ENCODE assay signal across 19 cellular contexts in the genomic region with DNA sequence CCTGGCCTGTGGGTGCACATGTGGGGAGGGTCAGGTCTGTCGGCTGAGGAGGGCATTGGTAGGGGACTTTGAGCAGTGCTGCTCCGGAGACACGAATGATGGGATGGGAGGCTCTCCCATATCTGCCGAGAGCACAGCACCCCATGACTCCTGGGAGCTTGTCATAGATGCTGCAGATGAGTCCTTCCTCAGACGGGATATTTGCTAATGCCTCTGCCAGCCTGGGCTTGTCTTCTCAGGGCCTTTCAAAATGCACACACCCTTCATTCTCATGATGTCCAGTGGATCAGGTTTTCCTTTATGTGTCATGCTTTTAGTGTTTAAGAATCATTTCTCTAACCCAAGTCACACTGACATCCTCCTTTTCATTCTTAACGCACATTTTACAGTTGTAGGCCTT.
"Had no signal": no experiment of that assay in that cellular context is flagged by ENCODE, and none has a peak within 500 bp of the region (broad histone marks: within the 10 kb centered on the region; RNA-seq: fewer than 3 reads in every experiment).

No MANE protein-coding gene starts in this region.

- H3K27ac Mint-ChIP-seq: activated CD4-positive, alpha-beta memory T cell treated with anti-CD3 and anti-CD28 coated beads, Interleukin-2, amount 10 ng/mL, durations not matched to agents 7 days and 5 days; activated T-cell treated with anti-CD3 and anti-CD28 coated beads, Interleukin-2, amount 50 U/mL, for 24 hours had no signal

- H3K79me2 ChIP-seq: parathyroid adenoma had no signal

- H3K27me3 Mint-ChIP-seq: activated CD4-positive, alpha-beta memory T cell treated with anti-CD3 and anti-CD28 coated beads, Interleukin-2, amount 10 ng/mL, durations not matched to agents 7 days and 5 days; activated T-cell treated with anti-CD3 and anti-CD28 coated beads, Interleukin-2, amount 50 U/mL, for 24 hours had no signal

- H2AFZ ChIP-seq: parathyroid adenoma had no signal

- H3K27ac ChIP-seq: coronary artery, gastroesophageal sphincter, heart right ventricle, parathyroid adenoma had no signal

- H3K4me3 ChIP-seq: coronary artery, gastroesophageal sphincter, heart right ventricle had no signal

- H3K4me1 ChIP-seq: parathyroid adenoma had no signal

- H3K9ac ChIP-seq: parathyroid adenoma had no signal

- H3K27me3 ChIP-seq: gastroesophageal sphincter, heart right ventricle had no signal

- DNase-seq: activated CD4-positive, alpha-beta memory T cell treated with anti-CD3 and anti-CD28 coated beads, Interleukin-2, amount 10 ng/mL, durations not matched to agents 7 days and 5 days; activated CD4-positive, alpha-beta T cell treated with anti-CD3 and anti-CD28 coated beads for 4 hours; activated effector memory CD4-positive, alpha-beta T cell treated with Interleukin-2 at 50 U/mL for 16 hours; activated T-cell treated with anti-CD3 and anti-CD28 coated beads, Interleukin-2, amount 50 U/mL, for 24 hours; central memory CD4-positive, alpha-beta T cell; effector CD4-positive, alpha-beta T cell; heart right ventricle; retina; stimulated activated CD4-positive, alpha-beta T cell treated with anti-CD3 and anti-CD28 coated beads, Interleukin-15, amount 100 ng/mL, for 24 hours; stimulated activated CD4-positive, alpha-beta T cell treated with anti-CD3 and anti-CD28 coated beads, Interleukin-4, amount 100 ng/mL, for 24 hours; stimulated activated naive CD4-positive, alpha-beta T cell treated with Interleukin-2 at 50 U/mL for 16 hours; substantia nigra; trophoblast cell had no signal

- ATAC-seq: activated naive CD4-positive, alpha-beta T cell treated with anti-CD3 and anti-CD28 coated beads, Interleukin-2, amount 50 U/mL, for 72 hours; gastroesophageal sphincter; heart right ventricle; left lobe of liver; SK-N-SH treated with all-trans-retinoic acid at 6 μM for 48 hours had no signal

- H3K4me3 Mint-ChIP-seq: activated CD4-positive, alpha-beta memory T cell treated with anti-CD3 and anti-CD28 coated beads, Interleukin-2, amount 10 ng/mL, durations not matched to agents 7 days and 5 days; activated T-cell treated with anti-CD3 and anti-CD28 coated beads, Interleukin-2, amount 50 U/mL, for 24 hours had no signal
